In the genomic region with DNA sequence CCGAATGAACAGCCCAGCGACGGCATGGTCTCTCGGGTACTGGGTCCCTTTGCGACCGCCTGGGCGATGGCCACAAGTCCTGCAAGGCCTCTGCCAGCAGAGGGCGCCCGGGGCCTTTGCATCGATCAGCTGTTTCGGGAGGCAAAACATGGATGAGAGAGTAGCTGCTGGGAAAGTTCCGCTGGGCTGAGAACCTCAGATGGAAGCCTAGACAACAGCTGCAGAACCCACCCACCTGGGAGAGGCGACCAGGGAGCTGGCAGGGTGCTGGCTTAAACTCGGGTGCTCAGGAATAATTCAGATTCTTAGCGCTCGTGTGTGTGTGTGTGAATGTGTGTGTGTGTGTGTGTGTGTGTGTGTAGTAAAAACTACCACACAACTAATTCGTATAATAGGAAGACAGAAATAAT, we compare ENCODE assay signal across 8 cellular contexts. TPM values are rescaled to one million over a fixed set of nuclear protein-coding genes. Genes with fewer than 3 reads are reported as not detected.
DNase-seq lines count a peak whose midpoint lies in the region; ATAC-seq, FAIRE-seq and TF ChIP-seq lines count a peak whose summit lies in the region.

No MANE protein-coding gene starts in this region.

- in situ Hi-C loops in HepG2 (cut with HindIII; ENCODE audit: extremely low pct_ligation_motif_present, low pct_unique_long_range_greater_than_20kb): loop anchor here (5.0 to 25.0 kb wide), 2 partner anchors 120 to 675 kb away; partner anchors contain the start of gene ASTN2

- TF ChIP-seq EP300 in HepG2 (IDR thresholded peaks at IDR 0.05; ENCODE audit: low read depth in 2 of 2, low read length in 2 of 2) (no peak), HepG2 (CRISPR knock-in tag; IDR thresholded peaks at IDR 0.05; ENCODE audit: borderline replicate concordance) (no peak)

- no peaks in the 10 kb centered on the region for H3K36me3 Mint-ChIP-seq in WTC11

- no peak overlapping the region for H3K4me3 Mint-ChIP-seq in WTC11

- 12% methylated on average over 17 of the region's 17 CpGs for WGBS in HepG2 (ENCODE audit: low lambda C conversion rate)

- peak; percentile 85 for ATAC-seq in HG03139 (IDR thresholded peaks at IDR 0.05; ENCODE audit: unreplicated experiment)
- peak; percentile 87 for ATAC-seq in WTC11
- peak; percentile 99 for ATAC-seq in HepG2

- no peak for FAIRE-seq in HepG2 (lab: Jason Lieb, UNC)

- no peaks in the 10 kb centered on the region for H3K4me1 ChIP-seq in HepG2 (ENCODE audit: insufficient read depth, low read length)

- no peak overlapping the region for H3K9ac ChIP-seq in HepG2 (ENCODE audit: insufficient read depth, low read depth, low read length)

- no peaks in the 10 kb centered on the region for H3K9me3 ChIP-seq in HepG2 (ENCODE audit: low read length)

- H3K36me3 ChIP-seq in HepG2 (replicated peaks in 1 of 2; ENCODE audit: control insufficient read depth in 1 of 2, insufficient read depth in 2 of 2, low read length in 2 of 2): no peaks in the 10 kb centered on the region

- TF ChIP-seq RAD21 in HepG2 (CRISPR knock-in tag; IDR thresholded peaks at IDR 0.05): peak; percentile 87

- POLR2A ChIA-PET in WTC11 (lab: Charles Lee) (interaction anchor here (1.0 kb wide), 1 partner anchor 123 kb away, joined by 4 read pairs; no protein-coding TSS in a partner anchor), HepG2 (lab: Yijun Ruan, JAX) (no interaction called here)

- H2AFZ ChIP-seq in HepG2 (ENCODE audit: low read length): no peak overlapping the region

- no TSS peak for BruUV-seq in HepG2 (replicated peaks; lab: Mats Ljungman, UMichigan)

- no peak for TF ChIP-seq POLR2A in HepG2 (IDR thresholded peaks at IDR 0.05; ENCODE audit: insufficient read depth in 1 of 2, low read depth in 2 of 2, low read length in 2 of 2)

- TF ChIP-seq CTCF in WTC11 (IDR thresholded peaks at IDR 0.05) (peak; percentile 91), choroid plexus epithelial cell (conservative IDR thresholded peaks at IDR 0.05; ENCODE audit: low read depth, low read length) (peak; percentile 97), HepG2 (CRISPR knock-in tag; IDR thresholded peaks at IDR 0.05) (peak; percentile 95)

- H3K79me2 ChIP-seq in HepG2 (ENCODE audit: insufficient read depth, low read length): no peaks in the 10 kb centered on the region

- peak; percentile 13 to 33 for DNase-seq in NOMO-1 (lab: John Stamatoyannopoulos, UW; ENCODE audit: unreplicated experiment in 2 of 2)
- DNase-seq in NOMO-1 treated with dmso at 0.1 percent for 144 hours (lab: John Stamatoyannopoulos, UW; ENCODE audit: unreplicated experiment): no peak
- DNase-seq in NCI-H2227 treated with DMSO at 0.1 percent for 48 hours (lab: John Stamatoyannopoulos, UW): peak; percentile 56
- DNase-seq in WTC11 (ENCODE audit: low spot score): peak; percentile 97
- DNase-seq in choroid plexus epithelial cell (ENCODE audit: low read depth): peak; percentile 83
- peak; percentile 66 for DNase-seq in HepG2 (ENCODE audit: low spot score)
- peak; percentile 11 to 62 (median 13) for DNase-seq in stimulated activated CD4-positive, alpha-beta T cell treated with anti-CD3 and anti-CD28 coated beads, TNF-alpha, amount 100 ng/mL, for 24 hours (ENCODE audit: low read depth in 3 of 3)

- intact Hi-C loops in HepG2 (cut with micrococcal nuclease; ENCODE audit: unreplicated experiment): loop anchor here (1.0 to 5.0 kb wide), 2 partner anchors 123 to 675 kb away; no protein-coding TSS in a partner anchor

- H3K9me3 Mint-ChIP-seq in WTC11: no peaks in the 10 kb centered on the region

- H3K27ac ChIP-seq in HepG2 (ENCODE audit: extremely low read length, insufficient read depth, low read length): no peak overlapping the region

- H3K27me3 Mint-ChIP-seq in WTC11 (ENCODE audit: low read depth): no peaks in the 10 kb centered on the region

- H3K4me3 ChIP-seq in choroid plexus epithelial cell (ENCODE audit: low read depth, low read length): no peak overlapping the region
- no peak overlapping the region for H3K4me3 ChIP-seq in HepG2 (replicated peaks in 1 of 3; ENCODE audit: insufficient read depth in 1 of 3, low read depth in 2 of 3, low read length in 3 of 3)

- H3K4me1 Mint-ChIP-seq in WTC11: peaks cover 29% of the 10 kb centered on the region

- H4K20me1 ChIP-seq in HepG2 (ENCODE audit: insufficient read depth, low read length): no peaks in the 10 kb centered on the region

- H3K27me3 ChIP-seq in HepG2 (ENCODE audit: control insufficient read depth in 1 of 2, insufficient read depth in 2 of 2, low read length in 2 of 2): 0 out of 5 replicates have a peak, but pooled peaks cover 2 to 9% of the 10 kb centered on the region in 2 experiments

- no peak overlapping the region for H3K27ac Mint-ChIP-seq in WTC11

- H3K4me2 ChIP-seq in HepG2 (ENCODE audit: low read depth, low read length): peak overlapping the region; percentile 57

- CTCF ChIA-PET in WTC11 (lab: Charles Lee): interaction anchor here (0.6 to 8.3 kb wide), 40 partner anchors 9 to 751 kb away, joined by 3 to 272 read pairs (median 4); no protein-coding TSS in a partner anchor
- CTCF ChIA-PET in HepG2 (lab: Yijun Ruan, JAX; ENCODE audit: low intra/inter-chr PET ratio, low total read pairs): interaction anchor here (3.4 kb wide), 1 partner anchor 123 kb away, joined by 39 read pairs; no protein-coding TSS in a partner anchor

TF ChIP-seq in WTC11, 78 proteins besides CTCF, POLR2A, EP300 and RAD21 (continues in another document):
- TF ChIP-seq ZNF232 (CRISPR knock-in tag; IDR thresholded peaks at IDR 0.05) (no peak), ZNF423 (CRISPR knock-in tag; IDR thresholded peaks at IDR 0.05) (no peak), TEAD4 (CRISPR knock-in tag; IDR thresholded peaks at IDR 0.05) (no peak), ZNF317 (CRISPR knock-in tag; IDR thresholded peaks at IDR 0.05; ENCODE audit: borderline replicate concordance, low read depth) (no peak), SP1 (CRISPR knock-in tag; conservative IDR thresholded peaks at IDR 0.05) (peak; percentile 40; the same call in 1 of the 2 replicates), JAZF1 (CRISPR knock-in tag; IDR thresholded peaks at IDR 0.05) (no peak), ETV6 (CRISPR knock-in tag; IDR thresholded peaks at IDR 0.05) (no peak), TEAD1 (CRISPR knock-in tag; IDR thresholded peaks at IDR 0.05) (peak; percentile 45; the same call in 1 of the 2 replicates), ESRRA (CRISPR knock-in tag; IDR thresholded peaks at IDR 0.05; ENCODE audit: borderline replicate concordance) (no peak), MYBL2 (CRISPR knock-in tag; IDR thresholded peaks at IDR 0.05) (no peak), HMGA2 (CRISPR knock-in tag; IDR thresholded peaks at IDR 0.05) (no peak)
- TF ChIP-seq, protein P1, sequence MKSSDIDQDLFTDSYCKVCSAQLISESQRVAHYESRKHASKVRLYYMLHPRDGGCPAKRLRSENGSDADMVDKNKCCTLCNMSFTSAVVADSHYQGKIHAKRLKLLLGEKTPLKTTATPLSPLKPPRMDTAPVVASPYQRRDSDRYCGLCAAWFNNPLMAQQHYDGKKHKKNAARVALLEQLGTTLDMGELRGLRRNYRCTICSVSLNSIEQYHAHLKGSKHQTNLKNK (CRISPR knock-in tag; IDR thresholded peaks at IDR 0.05): no peak

TF ChIP-seq in HepG2, 621 proteins besides CTCF, POLR2A, EP300 and RAD21 (continues in another document):
- TF ChIP-seq USF2 (IDR thresholded peaks at IDR 0.05; ENCODE audit: low read depth, low read length): no peak
- TF ChIP-seq USF2 (CRISPR knock-in tag; IDR thresholded peaks at IDR 0.05; ENCODE audit: borderline replicate concordance): no peak
- no peak for TF ChIP-seq ZFP36L2 (CRISPR knock-in tag; IDR thresholded peaks at IDR 0.05)
- TF ChIP-seq MAFK (conservative IDR thresholded peaks at IDR 0.05 in 1 of 2, IDR thresholded peaks at IDR 0.05 in 1 of 2; ENCODE audit: low read length in 2 of 2): no peak
- no peak for TF ChIP-seq TAF1 (CRISPR knock-in tag; IDR thresholded peaks at IDR 0.05)

RNA-seq across cellular contexts. Expression of gene TRIM32, which starts 50.0 kb away (rescaled TPM):
- total RNA-seq in WTC11 (2021): 17.5 to 21.0 TPM (median 20.1 TPM) in 3 replicates
- total RNA-seq in HepG2 (2016; rRNA removed; fragmentation: Illumina TruSeq; extraction: Trizol): 7.7 and 11.6 TPM in 2 replicates
- total RNA-seq in HepG2 (2016; cell fraction: cytosol; rRNA removed; fragmentation: Illumina TruSeq; extraction: Trizol; ENCODE audit: low read depth): 1.0 and 1.9 TPM in 2 replicates
- 8.8 and 12.5 TPM in 2 replicates for total RNA-seq in HepG2 (2016; cell fraction: insoluble cytoplasmic fraction; rRNA removed; fragmentation: Illumina TruSeq; extraction: Trizol)
- total RNA-seq in HepG2 (2016; cell fraction: membrane; rRNA removed; fragmentation: Illumina TruSeq; extraction: Trizol): 3.9 and 4.2 TPM in 2 replicates
- total RNA-seq in HepG2 (2016; cell fraction: nucleus; rRNA removed; fragmentation: Illumina TruSeq; extraction: Trizol): 7.1 and 8.6 TPM in 2 replicates
- polyA plus RNA-seq in HepG2 (2011; rRNA removed): 6.5 and 6.9 TPM in 2 replicates
- 4.4 and 6.4 TPM in 2 replicates for polyA plus RNA-seq in HepG2 (2011; cell fraction: cytosol; rRNA removed)
- polyA plus RNA-seq in HepG2 (2011; cell fraction: nucleus; rRNA removed): 8.4 and 8.9 TPM in 2 replicates
- polyA plus RNA-seq in HepG2 (2012): 4.1 and 5.1 TPM in 2 replicates
- polyA plus RNA-seq in HepG2 (2016; cell fraction: cytosol; fragmentation: Illumina TruSeq; extraction: Trizol; ENCODE audit: low read depth): 0.52 and 0.58 TPM in 2 replicates
- 8.0 and 9.9 TPM in 2 replicates for polyA plus RNA-seq in HepG2 (2016; cell fraction: insoluble cytoplasmic fraction; fragmentation: Illumina TruSeq; extraction: Trizol; ENCODE audit: low read depth)
- 1.6 and 2.2 TPM in 2 replicates for polyA plus RNA-seq in HepG2 (2016; cell fraction: membrane; fragmentation: Illumina TruSeq; extraction: Trizol; ENCODE audit: low read depth)
- polyA plus RNA-seq in HepG2 (2016; cell fraction: nucleus; fragmentation: Illumina TruSeq; extraction: Trizol; ENCODE audit: insufficient read depth, low read depth): 6.8 and 7.6 TPM in 2 replicates
- 45.6 and 65.4 TPM in 2 replicates for polyA minus RNA-seq in HepG2 (2011; rRNA and poly(A)+ RNA removed; ENCODE audit: low replicate concordance)
- polyA minus RNA-seq in HepG2 (2011; cell fraction: cytosol; rRNA and poly(A)+ RNA removed): 7.4 and 9.6 TPM in 2 replicates
- polyA minus RNA-seq in HepG2 (2011; cell fraction: nucleus; rRNA and poly(A)+ RNA removed): 24.2 and 30.6 TPM in 2 replicates
